In genomic region chr14:64504310-64504896, GRCh38 we compare ENCODE assay signal across 1 cellular context.
TF ChIP-seq lines count a peak whose summit lies in the region.

ZBTB1 (plus strand) TSS chr14:64504770; CDS start chr14:64521505, 16,735 bp downstream.

TF ChIP-seq in K562, 482 proteins besides CTCF, POLR2A, EP300 and RAD21 (continued from another document and continues in another):
- TF ChIP-seq TAF1 (IDR thresholded peaks at IDR 0.05; ENCODE audit: control insufficient read depth, extremely low read depth, insufficient read depth, low read length, severe bottlenecking) = peak; percentile 65
- TF ChIP-seq ZNF3 (CRISPR knock-in tag; IDR thresholded peaks at IDR 0.05) = no peak
- no peak for TF ChIP-seq AFF1 (IDR thresholded peaks at IDR 0.05; ENCODE audit: low read depth in 1 of 2, partially characterized antibody in 2 of 2)
- TF ChIP-seq PRPF4 (IDR thresholded peaks at IDR 0.05; ENCODE audit: insufficient read depth, low read depth, low read length, poor library complexity, severe bottlenecking) = peak; percentile 28
- peak; percentile 68 for TF ChIP-seq EGR1 (conservative IDR thresholded peaks at IDR 0.05)
- peak; percentile 70 to 72 for TF ChIP-seq NRF1 (conservative IDR thresholded peaks at IDR 0.05 in 1 of 2, IDR thresholded peaks at IDR 0.05 in 1 of 2)
- 0 out of 2 replicates have a peak, but pooled peaks have one; percentile 50 for TF ChIP-seq GABPB1 (CRISPR knock-in tag; IDR thresholded peaks at IDR 0.05)
- TF ChIP-seq FOXA3 (CRISPR knock-in tag; conservative IDR thresholded peaks at IDR 0.05 in 1 of 2, IDR thresholded peaks at IDR 0.05 in 1 of 2) = peak; percentile 74 to 95
- no peak for TF ChIP-seq NBN (IDR thresholded peaks at IDR 0.05; ENCODE audit: low read depth)
- TF ChIP-seq PHF8 (IDR thresholded peaks at IDR 0.05; ENCODE audit: borderline replicate concordance, low read length) = peak; percentile 44; the same call in 1 of the 2 replicates
- TF ChIP-seq NONO (IDR thresholded peaks at IDR 0.05; ENCODE audit: low read depth in 2 of 2, low read length in 1 of 2) = peak; percentile 53 to 55; a peak in 1 of 4 replicates
- TF ChIP-seq POLR2G (IDR thresholded peaks at IDR 0.05; ENCODE audit: low read depth, low read length) = peak; percentile 87
- TF ChIP-seq CGGBP1 (CRISPR knock-in tag; IDR thresholded peaks at IDR 0.05) = no peak
- TF ChIP-seq MTA1 (IDR thresholded peaks at IDR 0.05; ENCODE audit: borderline replicate concordance) = peak; percentile 42; the same call in 1 of the 2 replicates
- TF ChIP-seq MYC (IDR thresholded peaks at IDR 0.05; ENCODE audit: low read depth, low read length) = no peak
- peak; percentile 37; the same call in 1 of the 2 replicates for TF ChIP-seq MYC (CRISPR knock-in tag; IDR thresholded peaks at IDR 0.05; ENCODE audit: borderline replicate concordance, low read depth)
- peak; percentile 46 for TF ChIP-seq ZFX (CRISPR knock-in tag; IDR thresholded peaks at IDR 0.05)
- TF ChIP-seq ZBTB1 (CRISPR knock-in tag; IDR thresholded peaks at IDR 0.05; ENCODE audit: borderline replicate concordance, low read depth) = peak; percentile 51; the same call in 1 of the 2 replicates
- no peak for TF ChIP-seq HCFC1 (IDR thresholded peaks at IDR 0.05; ENCODE audit: low read depth, low read length)
- TF ChIP-seq EP400 (IDR thresholded peaks at IDR 0.05) = 0 out of 2 replicates have a peak, but pooled peaks have one; percentile 33
- TF ChIP-seq POLR2B (IDR thresholded peaks at IDR 0.05; ENCODE audit: low read depth, partially characterized antibody) = peak; percentile 25
- peak; percentile 93 for TF ChIP-seq CTBP1 (IDR thresholded peaks at IDR 0.05; ENCODE audit: borderline replicate concordance)
- TF ChIP-seq HINFP (tag; conservative IDR thresholded peaks at IDR 0.05; ENCODE audit: low read depth) = 0 out of 2 replicates have a peak, but pooled peaks have one; percentile 30
- no peak for TF ChIP-seq ZNF133 (CRISPR knock-in tag; IDR thresholded peaks at IDR 0.05)
- peak; percentile 73 for TF ChIP-seq CREM (IDR thresholded peaks at IDR 0.05; ENCODE audit: low read depth)
- peak; percentile 80 to 91 (median 81); a peak in 5 of 6 replicates for TF ChIP-seq ZBTB11 (CRISPR knock-in tag; IDR thresholded peaks at IDR 0.05)
- peak; percentile 82 for TF ChIP-seq TFAP4 (CRISPR knock-in tag; IDR thresholded peaks at IDR 0.05; ENCODE audit: borderline replicate concordance)
- peak in 1 of 2 experiments; percentile 38; a peak in 1 of 4 replicates for TF ChIP-seq FOXK2 (conservative IDR thresholded peaks at IDR 0.05 in 1 of 2, IDR thresholded peaks at IDR 0.05 in 1 of 2; ENCODE audit: low read depth in 2 of 2)
- 0 out of 2 replicates have a peak, but pooled peaks have one; percentile 22 for TF ChIP-seq CEBPB (tag; IDR thresholded peaks at IDR 0.05)
- peak; percentile 59 for TF ChIP-seq SAP30 (IDR thresholded peaks at IDR 0.05; ENCODE audit: borderline replicate concordance, insufficient read depth, low read depth, low read length, poor library complexity, severe bottlenecking)
- peak; percentile 8 for TF ChIP-seq VEZF1 (CRISPR knock-in tag; IDR thresholded peaks at IDR 0.05)
- peak; percentile 35; the same call in 1 of the 2 replicates for TF ChIP-seq NR2C2 (CRISPR knock-in tag; IDR thresholded peaks at IDR 0.05)
- TF ChIP-seq NR2C2 (tag; IDR thresholded peaks at IDR 0.05) = no peak
- TF ChIP-seq CHD7 (IDR thresholded peaks at IDR 0.05; ENCODE audit: low read depth, low read length) = no peak
